ENCODE assay signal across 1 cellular context in genomic region chr2:227325824-227326195, GRCh38.
TF ChIP-seq lines count a peak whose summit lies in the region.

No MANE protein-coding gene starts in this region.

TF ChIP-seq in K562, 482 proteins besides CTCF, POLR2A, EP300 and RAD21 (continued from another document):
- TF ChIP-seq NR2C1 (IDR thresholded peaks at IDR 0.05): no peak
- TF ChIP-seq NR2C1 (tag; IDR thresholded peaks at IDR 0.05): no peak
- no peak for TF ChIP-seq CUX1 (CRISPR knock-in tag; IDR thresholded peaks at IDR 0.05)
- TF ChIP-seq ZNF280A (IDR thresholded peaks at IDR 0.05; ENCODE audit: low read depth, partially characterized antibody): no peak
